ENCODE assay signal across 8 cellular contexts in the genomic region with DNA sequence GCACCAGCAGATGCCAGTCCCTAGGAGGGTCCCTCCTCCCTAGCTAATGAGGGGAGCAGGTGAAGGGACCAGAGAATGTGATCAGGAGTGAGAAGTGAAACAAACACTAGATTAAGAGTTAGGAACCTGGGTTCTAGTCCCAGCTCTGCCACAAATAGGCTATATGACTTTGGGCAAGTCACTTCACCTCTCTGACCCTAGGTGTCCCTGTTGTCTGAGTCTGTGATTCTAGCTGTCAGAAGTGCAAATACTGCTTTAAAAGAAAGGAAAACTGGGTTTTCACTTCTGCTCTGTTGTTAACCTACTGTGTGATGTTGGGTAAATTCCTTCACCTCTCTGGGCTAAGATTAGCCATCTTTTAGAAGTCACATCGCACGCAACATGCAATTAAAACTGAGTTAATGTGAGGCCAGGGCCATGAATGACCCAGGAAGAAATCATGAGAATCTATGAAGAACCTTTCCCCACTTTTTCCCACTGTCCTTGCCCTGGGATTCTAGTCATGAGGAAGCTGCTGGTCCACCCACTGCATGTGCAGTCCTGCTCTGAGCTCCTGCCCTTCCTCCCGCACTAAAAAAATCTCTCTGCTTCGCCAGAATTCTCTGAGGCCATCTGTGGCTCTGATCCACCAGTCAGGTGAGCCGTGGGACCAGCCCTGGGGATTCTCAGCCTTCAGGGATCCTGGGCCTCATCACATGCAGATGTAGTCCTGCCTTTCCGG.
DNase-seq lines count a peak whose midpoint lies in the region; ATAC-seq, FAIRE-seq and TF ChIP-seq lines count a peak whose summit lies in the region.

No MANE protein-coding gene starts in this region.

- no peak for ATAC-seq in GM12878
- no peak for ATAC-seq in HG02678 (IDR thresholded peaks at IDR 0.05; ENCODE audit: unreplicated experiment)

- TF ChIP-seq POLR2A in GM12878 (IDR thresholded peaks at IDR 0.05; ENCODE audit: low read depth, low read length): no peak

- CTCF ChIA-PET in GM12878 (lab: Yijun Ruan, JAX): interaction anchor here (0.8 kb wide), 1 partner anchor 186 kb away, joined by 4 read pairs; no protein-coding TSS in a partner anchor

- FAIRE-seq in GM12878 (lab: Jason Lieb, UNC): no peak

- SMC1A ChIA-PET in GM12878 (lab: Charles Lee; ENCODE audit: uncharacterized antibody, unreplicated experiment): interaction anchor here (1.1 kb wide), 1 partner anchor 186 kb away, joined by 5 read pairs; no protein-coding TSS in a partner anchor

- POLR2A ChIA-PET in GM12878 (lab: Charles Lee): no interaction called here

- peak; percentile 72 for TF ChIP-seq CTCF in LNCAP (IDR thresholded peaks at IDR 0.05)
- peak in 2 of 3 experiments; percentile 17 to 30; a peak in 2 of 6 replicates for TF ChIP-seq CTCF in GM12878 (IDR thresholded peaks at IDR 0.05 in 2 of 3, conservative IDR thresholded peaks at IDR 0.05 in 1 of 3; ENCODE audit: control insufficient read depth in 2 of 3, extremely low read depth in 1 of 3, insufficient read depth in 1 of 3, low read depth in 3 of 3, low read length in 3 of 3)

- no peaks in the 10 kb centered on the region for H3K9me3 ChIP-seq in GM12878 (replicated peaks; ENCODE audit: control insufficient read depth, insufficient read depth, low read length)

- no peak overlapping the region for H3K4me3 ChIP-seq in GM12878

- H3K4me1 ChIP-seq in GM12878 (ENCODE audit: control insufficient read depth, insufficient read depth, low read length): no peaks in the 10 kb centered on the region

- no peaks in the 10 kb centered on the region; a peak in 2 of 4 replicates for H3K27me3 ChIP-seq in GM12878 (replicated peaks in 1 of 2; ENCODE audit: control insufficient read depth in 2 of 2, insufficient read depth in 2 of 2, low read length in 1 of 2)

- no peak overlapping the region for H3K27ac ChIP-seq in GM12878 (ENCODE audit: control insufficient read depth, insufficient read depth)

- no peak overlapping the region for H3K4me2 ChIP-seq in GM12878 (ENCODE audit: control insufficient read depth, insufficient read depth)

- no peak overlapping the region for H2AFZ ChIP-seq in GM12878 (ENCODE audit: control insufficient read depth, low read depth, low read length)

- RAD21 ChIA-PET in GM12878 (lab: Charles Lee; ENCODE audit: unreplicated experiment): no interaction called here

- H3K9ac ChIP-seq in GM12878 (ENCODE audit: control insufficient read depth, insufficient read depth, low read length): no peak overlapping the region

- H3K79me2 ChIP-seq in GM12878 (ENCODE audit: control insufficient read depth, insufficient read depth, low read length): no peaks in the 10 kb centered on the region

- TF ChIP-seq RAD21 in GM12878 (IDR thresholded peaks at IDR 0.05; ENCODE audit: insufficient read depth, low read depth, low read length): peak; percentile 35; the same call in 1 of the 2 replicates

- no peak for TF ChIP-seq EP300 in GM12878 (IDR thresholded peaks at IDR 0.05; ENCODE audit: borderline replicate concordance in 1 of 2, control insufficient read depth in 1 of 2, low read depth in 2 of 2, low read length in 2 of 2)

- BruUV-seq in GM12878 (replicated peaks; lab: Mats Ljungman, UMichigan): no TSS peak

- H3K36me3 ChIP-seq in GM12878 (ENCODE audit: control insufficient read depth in 2 of 2, insufficient read depth in 2 of 2, low read length in 1 of 2): no peaks in the 10 kb centered on the region

- DNase-seq in Daoy (ENCODE audit: low read depth): peak; percentile 27
- no peak for DNase-seq in GM12878 (ENCODE audit: low read depth, low spot score)
- peak; percentile 46 to 48 for DNase-seq in lung microvascular endothelial cell (ENCODE audit: low read depth in 2 of 2)
- DNase-seq in NCI-H446 treated with DMSO at 0.1 percent for 48 hours (lab: John Stamatoyannopoulos, UW): no peak
- no peak for DNase-seq in NOMO-1 (lab: John Stamatoyannopoulos, UW; ENCODE audit: unreplicated experiment in 2 of 2)
- DNase-seq in NCI-H345 (lab: John Stamatoyannopoulos, UW): no peak

- intact Hi-C loops in GM12878 (cut with micrococcal nuclease; ENCODE audit: unreplicated experiment): no loop called here

- in situ Hi-C loops in GM12878 (cut with MboI): no loop called here

- H4K20me1 ChIP-seq in GM12878 (ENCODE audit: control insufficient read depth, insufficient read depth): no peaks in the 10 kb centered on the region

- WGBS in GM12878 (ENCODE audit: insufficient coverage, insufficient replicate concordance, low lambda C conversion rate, missing lambda C conversion rate): 47% methylated on average over 6 of the region's 6 CpGs

TF ChIP-seq in GM12878, 131 proteins besides CTCF, POLR2A, EP300 and RAD21:
- TF ChIP-seq KLF5 (IDR thresholded peaks at IDR 0.05; ENCODE audit: partially characterized antibody): no peak

Comparison
In these comparisons a context has a peak if more than half of its experiments do, and no peak if none do; other contexts are left out.
1. DNase-seq: peak in Daoy (single experiment) and lung microvascular endothelial cell (2 of 2); none in GM12878 (single experiment), NCI-H446 treated with DMSO at 0.1 percent for 48 hours (single experiment), NOMO-1 (0 of 2) and NCI-H345 (single experiment).